In the genomic region with DNA sequence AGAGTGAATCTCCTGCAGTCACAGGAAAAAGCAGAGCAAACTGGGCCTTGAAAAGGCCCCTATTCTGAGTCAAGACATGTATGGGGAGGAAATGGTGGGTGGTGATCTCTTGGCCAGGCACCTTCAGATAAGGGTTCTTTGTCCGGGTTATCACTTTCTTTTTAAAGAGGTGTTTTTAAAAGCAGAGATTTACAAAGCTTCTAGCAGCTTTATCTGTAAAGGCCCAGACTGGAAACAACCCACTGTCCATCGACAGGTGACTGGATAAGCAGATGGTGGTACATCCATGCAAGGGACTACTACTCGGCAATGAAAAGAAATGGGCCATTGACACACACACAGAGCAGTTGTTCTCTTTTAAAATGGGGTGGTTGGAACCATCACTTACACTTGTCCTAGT, we compare ENCODE assay signal across 28 cellular contexts.
"Had no signal": no experiment of that assay in that cellular context is flagged by ENCODE, and none has a peak within 500 bp of the region (broad histone marks: within the 10 kb centered on the region; RNA-seq: fewer than 3 reads in every experiment).

No MANE protein-coding gene starts in this region.

- H3K27ac ChIP-seq: neural progenitor cell, ovary, parathyroid adenoma, psoas muscle, right lobe of liver, sigmoid colon, stomach, thoracic aorta, thyroid gland, tibial nerve, upper lobe of left lung, vagina had no signal

- H3K4me3 Mint-ChIP-seq: nephron; neural progenitor cell; stimulated activated effector memory CD8-positive, alpha-beta T cell treated with anti-CD3 and anti-CD28 coated beads, Interleukin-12 subunit alpha, Interleukin-12 subunit beta, amount 100 ng/mL, for 72 hours; stimulated activated naive B cell treated with anti-CD40 and anti-IgM and Interleukin-4, amounts not matched to agents 10 μg/mL and 1 μg/mL and 100 μg/mL, for 72 hours; stimulated activated naive CD8-positive, alpha-beta T cell treated with anti-CD3 and anti-CD28 coated beads, Interleukin-15, Interleukin-2, amounts not matched to agents 100 ng/mL and 50 ng/mL, for 24 hours had no signal

- H3K27me3 Mint-ChIP-seq: stimulated activated naive B cell treated with anti-CD40 and anti-IgM and Interleukin-4, amounts not matched to agents 10 μg/mL and 1 μg/mL and 100 μg/mL, for 72 hours; stimulated activated naive CD8-positive, alpha-beta T cell treated with anti-CD3 and anti-CD28 coated beads, Interleukin-15, Interleukin-2, amounts not matched to agents 100 ng/mL and 50 ng/mL, for 24 hours had no signal

- FAIRE-seq: small intestine, urothelium cell line had no signal

- H3K4me1 Mint-ChIP-seq: stimulated activated effector memory CD8-positive, alpha-beta T cell treated with anti-CD3 and anti-CD28 coated beads, Interleukin-12 subunit alpha, Interleukin-12 subunit beta, amount 100 ng/mL, for 72 hours; stimulated activated naive B cell treated with anti-CD40 and anti-IgM and Interleukin-4, amounts not matched to agents 10 μg/mL and 1 μg/mL and 100 μg/mL, for 72 hours had no signal

- H3K4me2 ChIP-seq: neural progenitor cell had no signal

- H2AFZ ChIP-seq: neural progenitor cell, parathyroid adenoma had no signal

- H3K27ac Mint-ChIP-seq: nephron; neural progenitor cell; progenitor cell of endocrine pancreas; stimulated activated effector memory CD8-positive, alpha-beta T cell treated with anti-CD3 and anti-CD28 coated beads, Interleukin-12 subunit alpha, Interleukin-12 subunit beta, amount 100 ng/mL, for 72 hours; stimulated activated naive B cell treated with anti-CD40 and anti-IgM and Interleukin-4, amounts not matched to agents 10 μg/mL and 1 μg/mL and 100 μg/mL, for 72 hours; stimulated activated naive CD8-positive, alpha-beta T cell treated with anti-CD3 and anti-CD28 coated beads, Interleukin-15, Interleukin-2, amounts not matched to agents 100 ng/mL and 50 ng/mL, for 24 hours had no signal

- H3K27me3 ChIP-seq: neural progenitor cell, ovary, right lobe of liver, sigmoid colon, stomach, thyroid gland, tibial nerve, upper lobe of left lung, vagina had no signal

- H3K9ac ChIP-seq: neural progenitor cell, parathyroid adenoma had no signal

- H3K79me2 ChIP-seq: parathyroid adenoma had no signal

- H3K4me1 ChIP-seq: parathyroid adenoma, psoas muscle, right lobe of liver, sigmoid colon, stomach, thyroid gland, tibial nerve, upper lobe of left lung, vagina had no signal

- H3K9me3 Mint-ChIP-seq: nephron; neural progenitor cell; stimulated activated naive CD8-positive, alpha-beta T cell treated with anti-CD3 and anti-CD28 coated beads, Interleukin-15, Interleukin-2, amounts not matched to agents 100 ng/mL and 50 ng/mL, for 24 hours had no signal

- ATAC-seq: psoas muscle; right cardiac atrium; right lobe of liver; stimulated activated effector memory CD8-positive, alpha-beta T cell treated with anti-CD3 and anti-CD28 coated beads, Interleukin-12 subunit alpha, Interleukin-12 subunit beta, amount 100 ng/mL, for 72 hours; stimulated activated naive B cell treated with anti-CD40 and anti-IgM and Interleukin-4, amounts not matched to agents 10 μg/mL and 1 μg/mL and 100 μg/mL, for 72 hours had no signal

- H3K4me3 ChIP-seq: neural progenitor cell, ovary, psoas muscle, right lobe of liver, sigmoid colon, stomach, thoracic aorta, thyroid gland, tibial nerve, upper lobe of left lung, vagina had no signal

- DNase-seq: occipital lobe; ovary; posterior cingulate gyrus; psoas muscle; right cardiac atrium; right lobe of liver; sigmoid colon; small intestine; stimulated activated CD4-positive, alpha-beta T cell treated with anti-CD3 and anti-CD28 coated beads, Interleukin-15, amount 100 ng/mL, for 24 hours; stimulated activated CD4-positive, alpha-beta T cell treated with anti-CD3 and anti-CD28 coated beads, Interleukin-2, amount 100 ng/mL, for 24 hours; stimulated activated CD4-positive, alpha-beta T cell treated with anti-CD3 and anti-CD28 coated beads, Interleukin-2, amount 100 ng/mL, for 48 hours; stimulated activated CD4-positive, alpha-beta T cell treated with anti-CD3 and anti-CD28 coated beads, Interleukin-4, amount 100 ng/mL, for 24 hours; stimulated activated naive B cell treated with anti-CD40 and anti-IgM and Interleukin-4, amounts not matched to agents 10 μg/mL and 1 μg/mL and 100 μg/mL, for 72 hours; stimulated activated naive CD4-positive, alpha-beta T cell treated with Interleukin-2 at 50 U/mL for 16 hours; stomach; thyroid gland; trophoblast cell; upper lobe of left lung had no signal

- H3K9me3 ChIP-seq: ovary, psoas muscle, right lobe of liver, sigmoid colon, stomach, thoracic aorta, thyroid gland, tibial nerve, upper lobe of left lung, vagina had no signal

- H3K36me3 ChIP-seq: neural progenitor cell, ovary, right lobe of liver, sigmoid colon, stomach, thoracic aorta, thyroid gland, tibial nerve, upper lobe of left lung, vagina had no signal

- H3K36me3 Mint-ChIP-seq: neural progenitor cell; stimulated activated effector memory CD8-positive, alpha-beta T cell treated with anti-CD3 and anti-CD28 coated beads, Interleukin-12 subunit alpha, Interleukin-12 subunit beta, amount 100 ng/mL, for 72 hours; stimulated activated naive B cell treated with anti-CD40 and anti-IgM and Interleukin-4, amounts not matched to agents 10 μg/mL and 1 μg/mL and 100 μg/mL, for 72 hours had no signal
